8 cellular contexts compared by ENCODE assay signal in the genomic region with DNA sequence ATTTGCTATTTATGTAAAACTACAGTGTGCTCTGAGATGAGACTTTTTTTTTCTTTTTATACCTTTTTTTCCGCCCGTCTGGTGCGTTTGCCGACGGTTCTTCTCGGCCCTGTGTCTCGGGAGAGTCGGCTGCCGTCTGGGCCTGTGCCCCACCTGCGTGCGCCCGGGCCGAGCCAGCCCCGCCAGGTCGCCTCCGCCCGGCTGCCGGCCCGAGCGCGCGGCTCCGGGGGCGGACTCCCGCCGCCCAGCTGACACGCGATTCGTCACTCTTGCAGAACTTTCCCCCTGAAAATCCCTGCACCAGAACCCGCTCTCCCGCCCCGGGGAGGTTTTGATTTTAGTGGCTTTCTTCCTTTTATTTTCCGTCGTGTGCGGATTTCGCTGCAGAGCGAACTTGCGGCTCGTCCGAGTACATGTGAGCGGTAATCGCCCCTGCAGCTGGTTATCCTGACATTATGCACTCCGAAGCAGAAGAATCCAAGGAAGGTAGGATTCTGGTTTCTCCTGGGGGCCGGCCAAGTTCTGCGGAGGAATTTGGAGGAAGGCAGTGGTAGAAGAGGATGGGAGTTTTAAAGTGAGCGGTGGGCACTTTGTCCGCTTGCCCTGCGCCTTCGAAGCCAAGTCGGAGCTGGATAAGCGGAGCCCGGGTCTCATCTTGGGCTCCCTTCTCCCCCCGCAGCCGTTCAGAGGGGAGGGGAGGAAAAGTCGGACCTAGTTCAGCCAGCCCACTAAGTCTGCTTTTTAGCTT. TPM values are rescaled to one million over a fixed set of nuclear protein-coding genes. Genes with fewer than 3 reads are reported as not detected.
A peak's percentile ranks its signal among the peaks of the same experiment; 100 is the strongest.
DNase-seq lines count a peak whose midpoint lies in the region; ATAC-seq and TF ChIP-seq lines count a peak whose summit lies in the region.

A gene (plus strand): TSS at position 384 of the 748 bp plus-strand sequence. CDS start 72 bp downstream, at position 456.

- CTCF ChIA-PET in activated CD8-positive, alpha-beta T cell treated with anti-CD3 and anti-CD28 coated beads, Interleukin-2, amount 10 ng/mL, durations not matched to agents 7 days and 5 days (lab: Charles Lee), result interaction anchor here (0.9 to 4.0 kb wide), 12 partner anchors 9 to 368 kb away, joined by 3 to 28 read pairs (median 8); a partner anchor contains a TSS

- no peak for TF ChIP-seq CTCF in endothelial cell (IDR thresholded peaks at IDR 0.05; ENCODE audit: unreplicated experiment)

- H3K4me1 ChIP-seq in mesodermal cell (ENCODE audit: control insufficient read depth, insufficient read depth, low read length, poor library complexity, severe bottlenecking), result peaks cover 3% of the 10 kb centered on the region

- peak within 1 kb of the TSS; percentile 44 for H3K4me3 ChIP-seq in mesodermal cell (ENCODE audit: extremely low read depth, insufficient read depth, low read length, poor library complexity, severe bottlenecking)

- H3K9me3 Mint-ChIP-seq in activated CD8-positive, alpha-beta T cell treated with anti-CD3 and anti-CD28 coated beads, Interleukin-2, amount 10 ng/mL, durations not matched to agents 7 days and 5 days (ENCODE audit: insufficient read depth), result no peaks in the 10 kb centered on the region
- H3K9me3 Mint-ChIP-seq in endothelial cell (ENCODE audit: unreplicated experiment), result no peaks in the 10 kb centered on the region

- H3K27ac ChIP-seq in mesodermal cell (ENCODE audit: low read depth, low read length, severe bottlenecking), result peak within 1 kb of the TSS; percentile 39

- peaks cover 88% of the 10 kb centered on the region for H3K4me1 Mint-ChIP-seq in activated CD8-positive, alpha-beta T cell treated with anti-CD3 and anti-CD28 coated beads, Interleukin-2, amount 10 ng/mL, durations not matched to agents 7 days and 5 days (ENCODE audit: low read depth)
- peaks cover 20% of the 10 kb centered on the region for H3K4me1 Mint-ChIP-seq in endothelial cell (ENCODE audit: unreplicated experiment)

- POLR2A ChIA-PET in activated CD8-positive, alpha-beta T cell treated with anti-CD3 and anti-CD28 coated beads, Interleukin-2, amount 10 ng/mL, durations not matched to agents 7 days and 5 days (lab: Charles Lee), result interaction anchor here (0.8 to 19.6 kb wide), 8 partner anchors 9 to 87 kb away, joined by 3 to 280 read pairs (median 6); no protein-coding TSS in a partner anchor

- no peaks in the 10 kb centered on the region for H3K9me3 ChIP-seq in mesodermal cell (ENCODE audit: control insufficient read depth, low read length)

- peak; percentile 63 for DNase-seq in D341Med (ENCODE audit: low spot score)
- peak; percentile 15 to 23 for DNase-seq in Kasumi-1 (lab: John Stamatoyannopoulos, UW)
- DNase-seq in activated CD8-positive, alpha-beta T cell treated with anti-CD3 and anti-CD28 coated beads, Interleukin-2, amount 10 ng/mL, durations not matched to agents 7 days and 5 days, result peak; percentile 53
- peak; percentile 38 for DNase-seq in endothelial cell (ENCODE audit: low spot score)
- DNase-seq in stimulated activated CD8-positive, alpha-beta memory T cell treated with anti-CD3 and anti-CD28 coated beads, Interleukin-15, amount 100 ng/mL, for 48 hours (ENCODE audit: low read depth in 2 of 2), result peak; percentile 81 to 83
- no peak for DNase-seq in DMS79 (lab: John Stamatoyannopoulos, UW)

- no peaks in the 10 kb centered on the region for H3K36me3 ChIP-seq in mesodermal cell (ENCODE audit: control insufficient read depth, insufficient read depth, low read length)

- ATAC-seq in GM21619 (IDR thresholded peaks at IDR 0.05; ENCODE audit: unreplicated experiment), result peak; percentile 39
- ATAC-seq in activated CD8-positive, alpha-beta T cell treated with anti-CD3 and anti-CD28 coated beads, Interleukin-2, amount 10 ng/mL, durations not matched to agents 7 days and 5 days, result peak; percentile 69

- 0 to 3% methylated on average over 43 to 46 of the region's 55 CpGs for WGBS in mesodermal cell (ENCODE audit: insufficient coverage in 2 of 2), 2 experiments

- peak within 1 kb of the TSS; percentile 88 for H3K27ac Mint-ChIP-seq in activated CD8-positive, alpha-beta T cell treated with anti-CD3 and anti-CD28 coated beads, Interleukin-2, amount 10 ng/mL, durations not matched to agents 7 days and 5 days
- no peak within 1 kb of the TSS for H3K27ac Mint-ChIP-seq in endothelial cell (ENCODE audit: unreplicated experiment)

- no peaks in the 10 kb centered on the region for H3K27me3 Mint-ChIP-seq in activated CD8-positive, alpha-beta T cell treated with anti-CD3 and anti-CD28 coated beads, Interleukin-2, amount 10 ng/mL, durations not matched to agents 7 days and 5 days (ENCODE audit: low read depth)
- H3K27me3 Mint-ChIP-seq in endothelial cell (ENCODE audit: unreplicated experiment), result peaks cover 10% of the 10 kb centered on the region

- H3K36me3 Mint-ChIP-seq in activated CD8-positive, alpha-beta T cell treated with anti-CD3 and anti-CD28 coated beads, Interleukin-2, amount 10 ng/mL, durations not matched to agents 7 days and 5 days (ENCODE audit: low read depth), result peaks cover 51% of the 10 kb centered on the region
- H3K36me3 Mint-ChIP-seq in endothelial cell (ENCODE audit: low read depth, unreplicated experiment), result no peaks in the 10 kb centered on the region

- peak within 1 kb of the TSS; percentile 83 for H3K4me3 Mint-ChIP-seq in activated CD8-positive, alpha-beta T cell treated with anti-CD3 and anti-CD28 coated beads, Interleukin-2, amount 10 ng/mL, durations not matched to agents 7 days and 5 days
- H3K4me3 Mint-ChIP-seq in endothelial cell (ENCODE audit: unreplicated experiment), result peak within 1 kb of the TSS; percentile 90

RNA-seq across cellular contexts. Expression of the gene that starts here (rescaled TPM):
- total RNA-seq in activated CD8-positive, alpha-beta T cell treated with anti-CD3 and anti-CD28 coated beads, Interleukin-2, amount 10 ng/mL, durations not matched to agents 7 days and 5 days, result 100 to 1,000 TPM; 123 to 127 TPM
- 7.9 TPM for total RNA-seq in endothelial cell (ENCODE audit: unreplicated experiment)
- polyA plus RNA-seq in mesodermal cell (2013, experiment 1 of 2), result 19.2 TPM
- 22.3 TPM for polyA plus RNA-seq in mesodermal cell (2013, experiment 2 of 2)

Comparison
In these comparisons a context has a peak if more than half of its experiments do, and no peak if none do; other contexts are left out.
1. RNA of the gene that starts here (total RNA-seq): 123 to 127 TPM in activated CD8-positive, alpha-beta T cell treated with anti-CD3 and anti-CD28 coated beads, Interleukin-2, amount 10 ng/mL, durations not matched to agents 7 days and 5 days; 7.9 TPM in endothelial cell (single experiment); every median in the first group is over 10 times any median in the second.